ENCODE assay signal across 23 cellular contexts in the genomic region with DNA sequence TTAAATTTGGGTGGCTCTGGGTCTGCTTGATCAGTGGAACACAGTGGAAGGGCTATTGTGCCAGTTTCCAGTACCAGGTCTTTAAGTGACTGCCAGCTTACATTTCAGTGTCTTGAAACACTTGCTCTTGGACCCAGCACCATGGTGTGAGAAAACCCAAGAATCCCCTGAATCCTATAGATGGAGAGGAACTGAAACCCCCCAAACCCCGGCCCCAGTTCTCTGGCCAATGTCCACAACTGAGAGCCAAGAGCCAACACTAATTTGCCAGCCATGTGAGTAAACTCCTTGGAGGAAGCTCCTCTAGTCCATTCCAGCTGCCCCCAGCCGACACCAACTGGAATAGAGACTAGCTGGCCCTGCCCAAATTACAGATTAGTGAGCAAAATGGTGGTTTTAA.
"Had no signal": no experiment of that assay in that cellular context is flagged by ENCODE, and none has a peak within 500 bp of the region (broad histone marks: within the 10 kb centered on the region; RNA-seq: fewer than 3 reads in every experiment).

No MANE protein-coding gene starts in this region.

- H3K4me3 ChIP-seq: cardiac muscle cell, lower lobe of right lung, stomach, suprapubic skin, transverse colon, vagina had no signal

- H3K27me3 ChIP-seq: cardiac muscle cell, foreskin keratinocyte, neutrophil, stomach, suprapubic skin, transverse colon, vagina had no signal

- FAIRE-seq: small intestine had no signal

- H3K9me3 Mint-ChIP-seq: activated CD4-positive, alpha-beta T cell treated with anti-CD3 and anti-CD28 coated beads, Interleukin-2, amount 10 ng/mL, durations not matched to agents 7 days and 5 days; activated CD8-positive, alpha-beta T cell treated with anti-CD3 and anti-CD28 coated beads for 36 hours; activated naive CD4-positive, alpha-beta T cell treated with anti-CD3 and anti-CD28 coated beads for 36 hours; activated naive CD8-positive, alpha-beta T cell treated with anti-CD3 and anti-CD28 coated beads, Interleukin-2, amount 50 U/mL, for 24 hours; activated T-cell treated with anti-CD3 and anti-CD28 coated beads, Interleukin-2, amount 50 U/mL, for 4 hours; stimulated activated memory B cell treated with anti-CD40 and anti-IgM and Interleukin-4, amounts not matched to agents 10 μg/mL and 1 μg/mL and 100 μg/mL, for 72 hours; T-helper 1 cell treated with Interleukin-12 subunit alpha and Interleukin-12 subunit beta and Interleukin-4 antibody, amounts not matched to agents 30 μg/mL and 1 μg/mL, for 36 hours had no signal

- H3K9ac ChIP-seq: parathyroid adenoma had no signal

- H3K79me2 ChIP-seq: parathyroid adenoma had no signal

- H3K27me3 Mint-ChIP-seq: activated CD4-positive, alpha-beta T cell treated with anti-CD3 and anti-CD28 coated beads, Interleukin-2, amount 10 ng/mL, durations not matched to agents 7 days and 5 days; activated CD8-positive, alpha-beta T cell treated with anti-CD3 and anti-CD28 coated beads for 36 hours; activated naive CD8-positive, alpha-beta T cell treated with anti-CD3 and anti-CD28 coated beads, Interleukin-2, amount 50 U/mL, for 24 hours; naive B cell; stimulated activated memory B cell treated with anti-CD40 and anti-IgM and Interleukin-4, amounts not matched to agents 10 μg/mL and 1 μg/mL and 100 μg/mL, for 72 hours had no signal

- H3K27ac ChIP-seq: cardiac muscle cell, foreskin keratinocyte, lower lobe of right lung, neutrophil, parathyroid adenoma, stomach, suprapubic skin, transverse colon, vagina had no signal

- H3K27ac Mint-ChIP-seq: activated CD4-positive, alpha-beta T cell treated with anti-CD3 and anti-CD28 coated beads, Interleukin-2, amount 10 ng/mL, durations not matched to agents 7 days and 5 days; activated CD8-positive, alpha-beta T cell treated with anti-CD3 and anti-CD28 coated beads for 36 hours; activated naive CD4-positive, alpha-beta T cell treated with anti-CD3 and anti-CD28 coated beads for 36 hours; activated naive CD8-positive, alpha-beta T cell treated with anti-CD3 and anti-CD28 coated beads, Interleukin-2, amount 50 U/mL, for 24 hours; stimulated activated memory B cell treated with anti-CD40 and anti-IgM and Interleukin-4, amounts not matched to agents 10 μg/mL and 1 μg/mL and 100 μg/mL, for 72 hours; T-helper 1 cell treated with Interleukin-12 subunit alpha and Interleukin-12 subunit beta and Interleukin-4 antibody, amounts not matched to agents 30 μg/mL and 1 μg/mL, for 36 hours had no signal

- ATAC-seq: activated CD8-positive, alpha-beta T cell treated with anti-CD3 and anti-CD28 coated beads for 36 hours; activated naive CD8-positive, alpha-beta T cell treated with anti-CD3 and anti-CD28 coated beads, Interleukin-2, amount 50 U/mL, for 24 hours; activated T-cell treated with anti-CD3 and anti-CD28 coated beads, Interleukin-2, amount 50 U/mL, for 4 hours; foreskin keratinocyte; left lobe of liver; lower lobe of right lung; sciatic nerve; stimulated activated memory B cell treated with anti-CD40 and anti-IgM and Interleukin-4, amounts not matched to agents 10 μg/mL and 1 μg/mL and 100 μg/mL, for 72 hours had no signal

- DNase-seq: activated CD4-positive, alpha-beta T cell treated with anti-CD3 and anti-CD28 coated beads, Interleukin-2, amount 10 ng/mL, durations not matched to agents 7 days and 5 days; activated CD8-positive, alpha-beta T cell treated with anti-CD3 and anti-CD28 coated beads for 36 hours; activated naive CD4-positive, alpha-beta T cell treated with anti-CD3 and anti-CD28 coated beads for 36 hours; activated naive CD8-positive, alpha-beta T cell treated with anti-CD3 and anti-CD28 coated beads, Interleukin-2, amount 50 U/mL, for 24 hours; activated T-cell treated with anti-CD3 and anti-CD28 coated beads, Interleukin-2, amount 50 U/mL, for 4 hours; effector CD4-positive, alpha-beta T cell; erythroblast; foreskin keratinocyte; lower lobe of right lung; naive B cell; small intestine; stimulated activated CD4-positive, alpha-beta T cell treated with anti-CD3 and anti-CD28 coated beads, Interleukin-2, amount 100 ng/mL, for 24 hours; stomach; transverse colon had no signal

- H2AFZ ChIP-seq: parathyroid adenoma had no signal

- H3K9me3 ChIP-seq: lower lobe of right lung, neutrophil, stomach, suprapubic skin, transverse colon, vagina had no signal

- H3K4me3 Mint-ChIP-seq: activated CD4-positive, alpha-beta T cell treated with anti-CD3 and anti-CD28 coated beads, Interleukin-2, amount 10 ng/mL, durations not matched to agents 7 days and 5 days; activated CD8-positive, alpha-beta T cell treated with anti-CD3 and anti-CD28 coated beads for 36 hours; activated naive CD4-positive, alpha-beta T cell treated with anti-CD3 and anti-CD28 coated beads for 36 hours; activated naive CD8-positive, alpha-beta T cell treated with anti-CD3 and anti-CD28 coated beads, Interleukin-2, amount 50 U/mL, for 24 hours; activated T-cell treated with anti-CD3 and anti-CD28 coated beads, Interleukin-2, amount 50 U/mL, for 4 hours; stimulated activated memory B cell treated with anti-CD40 and anti-IgM and Interleukin-4, amounts not matched to agents 10 μg/mL and 1 μg/mL and 100 μg/mL, for 72 hours; T-helper 1 cell treated with Interleukin-12 subunit alpha and Interleukin-12 subunit beta and Interleukin-4 antibody, amounts not matched to agents 30 μg/mL and 1 μg/mL, for 36 hours had no signal
